Comparison of ENCODE assay signal across 21 cellular contexts in the genomic region with DNA sequence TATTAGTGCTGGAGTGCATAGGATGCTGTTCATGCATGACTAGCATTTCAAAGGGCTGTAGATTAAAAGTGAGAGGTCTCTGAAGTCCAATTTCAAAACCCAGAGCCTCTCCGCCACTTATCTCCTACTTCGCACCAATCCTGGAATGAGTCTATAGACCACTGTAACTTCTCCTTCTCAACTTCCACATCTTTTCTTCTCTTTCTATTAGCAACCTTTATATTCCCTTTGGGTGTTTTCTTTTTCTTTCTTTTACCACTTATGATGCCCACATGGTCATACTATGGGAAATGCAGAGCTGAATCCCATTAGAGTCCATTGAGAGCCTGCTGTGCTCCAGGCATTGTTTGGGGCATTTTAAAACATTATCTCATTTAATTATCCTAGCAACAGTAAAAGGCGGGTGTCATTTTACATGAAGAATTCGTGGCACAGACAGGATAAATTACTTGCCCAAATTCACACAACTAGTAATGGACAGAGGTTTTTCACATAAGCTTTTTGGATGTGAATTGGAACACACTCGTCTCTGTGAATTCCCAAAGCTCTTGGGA.
"Had no signal": no experiment of that assay in that cellular context is flagged by ENCODE, and none has a peak within 500 bp of the region (broad histone marks: within the 10 kb centered on the region; RNA-seq: fewer than 3 reads in every experiment).

No MANE protein-coding gene starts in this region.

- DNase-seq: activated CD4-positive, alpha-beta memory T cell treated with anti-CD3 and anti-CD28 coated beads for 36 hours; activated CD4-positive, alpha-beta T cell treated with anti-CD3 and anti-CD28 coated beads for 4 hours; activated CD4-positive, CD25-positive, alpha-beta regulatory T cell; activated effector memory CD4-positive, alpha-beta T cell treated with Interleukin-2 at 50 U/mL for 16 hours; activated naive CD4-positive, alpha-beta T cell treated with anti-CD3 and anti-CD28 coated beads, Interleukin-2, amount 10 ng/mL, durations not matched to agents 7 days and 5 days; activated T-cell treated with anti-CD3 and anti-CD28 coated beads, Interleukin-2, amount 50 U/mL, for 48 hours; erythroblast; foreskin fibroblast; left lung; naive thymus-derived CD8-positive, alpha-beta T cell; sigmoid colon; stimulated activated CD4-positive, alpha-beta T cell treated with anti-CD3 and anti-CD28 coated beads, Interleukin-15, amount 100 ng/mL, for 24 hours; stimulated activated naive CD4-positive, alpha-beta T cell; T-helper 9 cell; testis; trophoblast cell; uterus had no signal

- H3K27ac ChIP-seq: left lung, neural progenitor cell, sigmoid colon, testis, uterus had no signal

- H3K36me3 ChIP-seq: left lung, neural progenitor cell, sigmoid colon, uterus had no signal

- H3K9ac ChIP-seq: neural progenitor cell had no signal

- H3K9me3 ChIP-seq: left lung, sigmoid colon, testis, uterus had no signal

- H2AFZ ChIP-seq: neural progenitor cell had no signal

- H3K4me3 ChIP-seq: left lung, lung, neural progenitor cell, sigmoid colon, smooth muscle cell, testis, uterus had no signal

- H3K4me2 ChIP-seq: neural progenitor cell, smooth muscle cell had no signal

- FAIRE-seq: endometrium had no signal

- ATAC-seq: left lung; naive thymus-derived CD8-positive, alpha-beta T cell had no signal

- H3K27me3 ChIP-seq: left lung, neural progenitor cell, sigmoid colon, testis, uterus had no signal

- H3K4me1 ChIP-seq: left lung, sigmoid colon, testis, uterus had no signal
